Comparison of ENCODE assay signal across 22 cellular contexts in the genomic region with DNA sequence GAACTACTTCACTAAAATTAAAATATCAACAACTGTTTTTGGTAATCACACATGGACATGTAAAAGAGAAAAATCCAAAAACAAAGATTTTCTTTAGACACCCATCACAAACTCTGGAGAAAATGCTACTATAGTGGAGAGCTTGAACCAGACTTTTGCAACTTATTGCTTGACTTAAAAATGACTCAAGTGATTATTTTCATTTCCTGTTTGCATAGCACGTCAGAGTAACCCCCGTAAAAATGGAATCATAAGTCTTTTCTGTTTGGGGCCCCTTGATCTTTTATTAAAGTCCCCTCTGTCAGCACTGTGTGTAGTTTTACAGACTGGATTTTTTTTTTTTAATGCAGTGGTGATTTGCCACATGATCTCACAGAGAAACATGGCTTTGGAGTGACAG.
DNase-seq lines count a peak whose midpoint lies in the region; ATAC-seq and TF ChIP-seq lines count a peak whose summit lies in the region.
"Had no signal": no experiment of that assay in that cellular context is flagged by ENCODE, and none has a peak within 500 bp of the region (broad histone marks: within the 10 kb centered on the region; RNA-seq: fewer than 3 reads in every experiment).

No MANE protein-coding gene starts in this region.

- TF ChIP-seq CTCF in RWPE2 (IDR thresholded peaks at IDR 0.05; ENCODE audit: poor library complexity, severe bottlenecking) (no peak), fibroblast of mammary gland (conservative IDR thresholded peaks at IDR 0.05; ENCODE audit: control insufficient read depth, insufficient read depth, low read depth, low read length) (no peak), GM10248 (IDR thresholded peaks at IDR 0.05; ENCODE audit: control extremely low read depth, extremely low read depth, low read depth, missing control alignments) (no peak)

- peaks cover 36% of the 10 kb centered on the region for H3K4me1 ChIP-seq in ACC112 (ENCODE audit: control insufficient read depth, insufficient read depth, low read length, unreplicated experiment)
- peaks cover 14% of the 10 kb centered on the region for H3K4me1 ChIP-seq in RWPE2 (ENCODE audit: insufficient read depth, poor library complexity, severe bottlenecking)
- H3K4me1 ChIP-seq: prostate gland, right lobe of liver had no signal

- H3K36me3 ChIP-seq in ACC112 (ENCODE audit: insufficient read depth, low read length) = peaks cover 5% of the 10 kb centered on the region; the same call in 1 of the 2 replicates
- no peaks in the 10 kb centered on the region for H3K36me3 ChIP-seq in RWPE2 (ENCODE audit: low read depth)
- H3K36me3 ChIP-seq: prostate gland, right lobe of liver, tibial artery had no signal

- H3K4me3 ChIP-seq in ACC112 (ENCODE audit: low read depth, low read length) (peak overlapping the region; percentile 17), RWPE2 (ENCODE audit: severe bottlenecking) (no peak overlapping the region), fibroblast of mammary gland (ENCODE audit: control insufficient read depth, low read depth, low read length) (no peak overlapping the region)
- H3K4me3 ChIP-seq: prostate gland, right lobe of liver, tibial artery had no signal

- H3K27me3 ChIP-seq in ACC112 (ENCODE audit: insufficient read depth, low read length) (no peaks in the 10 kb centered on the region), RWPE2 (ENCODE audit: insufficient read depth, poor library complexity, severe bottlenecking) (no peaks in the 10 kb centered on the region)
- H3K27me3 ChIP-seq: right lobe of liver, tibial artery had no signal

- peak overlapping the region; percentile 94 for H2AFZ ChIP-seq in ACC112 (ENCODE audit: low read length, unreplicated experiment)

- H3K27ac ChIP-seq in ACC112 (ENCODE audit: low read depth, low read length) (peak overlapping the region; percentile 98), RWPE2 (ENCODE audit: poor library complexity, severe bottlenecking) (peak overlapping the region; percentile 1)
- H3K27ac ChIP-seq: prostate gland, right lobe of liver, tibial artery had no signal

- POLR2A ChIA-PET in GM10248 (lab: Yijun Ruan, JAX) = no interaction called here

- no peaks in the 10 kb centered on the region for H3K9me3 ChIP-seq in RWPE2 (ENCODE audit: severe bottlenecking)
- H3K9me3 ChIP-seq: prostate gland, right lobe of liver, tibial artery had no signal

- DNase-seq in HS-5 (ENCODE audit: low read depth) = peak; percentile 8
- DNase-seq in RWPE2 (ENCODE audit: low spot score) = no peak
- DNase-seq in fibroblast of mammary gland (ENCODE audit: low read depth) = peak; percentile 52
- DNase-seq in GM10248 (ENCODE audit: extremely low spot score) = no peak
- no peak for DNase-seq in left lobe of liver (ENCODE audit: low spot score)
- DNase-seq: activated CD4-positive, alpha-beta T cell treated with anti-CD3 and anti-CD28 coated beads, Interleukin-2, amount 50 U/mL, for 4 hours; activated T-cell treated with anti-CD3 and anti-CD28 coated beads, Interleukin-2, amount 50 U/mL, for 72 hours; left ventricle myocardium superior; midbrain; naive B cell; NCI-H1105; NCI-H187; right lobe of liver; stimulated activated CD4-positive, alpha-beta T cell treated with anti-CD3 and anti-CD28 coated beads, Interleukin-12 subunit alpha, Interleukin-12 subunit beta, amount 100 ng/mL, for 4 hours; stimulated activated CD4-positive, alpha-beta T cell treated with anti-CD3 and anti-CD28 coated beads, Interleukin-2, amount 100 ng/mL, for 48 hours; T-helper 2 cell had no signal

- H3K79me2 ChIP-seq in ACC112 (ENCODE audit: control insufficient read depth, insufficient read depth, low read length, unreplicated experiment) = no peaks in the 10 kb centered on the region

- CTCF ChIA-PET in GM10248 (lab: Yijun Ruan, JAX) = no interaction called here

- ATAC-seq in RWPE2 (ENCODE audit: low read depth) (0 out of 3 replicates have a peak, but pooled peaks have one; percentile 40), left lobe of liver (no peak), GM19395 (IDR thresholded peaks at IDR 0.05; ENCODE audit: unreplicated experiment) (no peak), HG03432 (IDR thresholded peaks at IDR 0.05; ENCODE audit: unreplicated experiment) (no peak)
- ATAC-seq: activated T-cell treated with anti-CD3 and anti-CD28 coated beads, Interleukin-2, amount 50 U/mL, for 72 hours; HCT116; right lobe of liver had no signal

Comparison
In these comparisons a context has a peak if more than half of its experiments do, and no peak if none do; other contexts are left out.
1. DNase-seq: peak in HS-5 (single experiment) and fibroblast of mammary gland (single experiment); none in RWPE2 (single experiment), GM10248 (single experiment) and left lobe of liver (single experiment).